Comparison of ENCODE assay signal across 16 cellular contexts in genomic region chr15:62760506-62760905, GRCh38.
DNase-seq lines count a peak whose midpoint lies in the region; ATAC-seq, FAIRE-seq and TF ChIP-seq lines count a peak whose summit lies in the region.
"Had no signal": no experiment of that assay in that cellular context is flagged by ENCODE, and none has a peak within 500 bp of the region (broad histone marks: within the 10 kb centered on the region; RNA-seq: fewer than 3 reads in every experiment).

No MANE protein-coding gene starts in this region.

- H3K4me3 ChIP-seq in HepG2 (replicated peaks in 1 of 3; ENCODE audit: insufficient read depth in 1 of 3, low read depth in 2 of 3, low read length in 3 of 3), result no peak overlapping the region
- no peak overlapping the region for H3K4me3 ChIP-seq in right lobe of liver
- H3K4me3 ChIP-seq in thyroid gland (replicated peaks in 1 of 3), result no peak overlapping the region
- H3K4me3 ChIP-seq: BLaER1, GM23248, HAP-1 had no signal

- no peak for FAIRE-seq in HepG2 (lab: Jason Lieb, UNC)

- POLR2A ChIA-PET in HepG2 (lab: Yijun Ruan, JAX), result no interaction called here
- POLR2A ChIA-PET in WTC11 (lab: Charles Lee), result interaction anchor here (0.7 kb wide), 1 partner anchor 284 kb away, joined by 4 read pairs; no protein-coding TSS in a partner anchor

- no peaks in the 10 kb centered on the region for H3K79me2 ChIP-seq in HepG2 (ENCODE audit: insufficient read depth, low read length)

- H3K27ac Mint-ChIP-seq in nephron progenitor cell (peak overlapping the region; percentile 84), WTC11 (no peak overlapping the region)
- H3K27ac Mint-ChIP-seq: CD8-positive, alpha-beta memory T cell had no signal

- no peak overlapping the region for H3K4me2 ChIP-seq in HepG2 (ENCODE audit: low read depth, low read length)
- H3K4me2 ChIP-seq: BLaER1 had no signal

- H3K27ac ChIP-seq in HepG2 (ENCODE audit: extremely low read length, insufficient read depth, low read length) (no peak overlapping the region), right lobe of liver (no peak overlapping the region), thyroid gland (peak overlapping the region; percentile 92 to 97 (median 93))
- H3K27ac ChIP-seq: 22Rv1, BLaER1, GM23248 had no signal

- H3K9me3 ChIP-seq in HepG2 (ENCODE audit: low read length) (no peaks in the 10 kb centered on the region), right lobe of liver (no peaks in the 10 kb centered on the region), thyroid gland (no peaks in the 10 kb centered on the region)
- H3K9me3 ChIP-seq: BLaER1, HAP-1 had no signal

- TF ChIP-seq EP300 in HepG2 (IDR thresholded peaks at IDR 0.05; ENCODE audit: low read depth in 2 of 2, low read length in 2 of 2) (no peak), HepG2 (CRISPR knock-in tag; IDR thresholded peaks at IDR 0.05; ENCODE audit: borderline replicate concordance) (no peak)

- H4K20me1 ChIP-seq in HepG2 (ENCODE audit: insufficient read depth, low read length), result no peaks in the 10 kb centered on the region
- H4K20me1 ChIP-seq: BLaER1 had no signal

- TF ChIP-seq POLR2A in HepG2 (IDR thresholded peaks at IDR 0.05; ENCODE audit: insufficient read depth in 1 of 2, low read depth in 2 of 2, low read length in 2 of 2) (no peak), right lobe of liver (IDR thresholded peaks at IDR 0.05) (no peak), thyroid gland (IDR thresholded peaks at IDR 0.05) (no peak)

- H3K36me3 ChIP-seq in HepG2 (replicated peaks in 1 of 2; ENCODE audit: control insufficient read depth in 1 of 2, insufficient read depth in 2 of 2, low read length in 2 of 2), result peaks cover 2 to 3% of the 10 kb centered on the region in 2 experiments; a peak in 2 of 5 replicates
- no peaks in the 10 kb centered on the region for H3K36me3 ChIP-seq in right lobe of liver
- peaks cover 0 to 26% of the 10 kb centered on the region in 2 donors for H3K36me3 ChIP-seq in thyroid gland
- H3K36me3 ChIP-seq: BLaER1, HAP-1 had no signal

- intact Hi-C loops in HepG2 (cut with micrococcal nuclease; ENCODE audit: unreplicated experiment), result no loop called here
- intact Hi-C loops in right lobe of liver (cut with DNase I), result no loop called here
- intact Hi-C loops in thyroid gland (cut with DNase I), result no loop called here

- no peak for TF ChIP-seq RAD21 in HepG2 (CRISPR knock-in tag; IDR thresholded peaks at IDR 0.05)

- CTCF ChIA-PET in HepG2 (lab: Yijun Ruan, JAX; ENCODE audit: low intra/inter-chr PET ratio, low total read pairs) (no interaction called here), WTC11 (lab: Charles Lee) (no interaction called here)

- H3K4me3 Mint-ChIP-seq in nephron progenitor cell (no peak overlapping the region), WTC11 (no peak overlapping the region)
- H3K4me3 Mint-ChIP-seq: CD8-positive, alpha-beta memory T cell had no signal

- H3K36me3 Mint-ChIP-seq in nephron progenitor cell (ENCODE audit: low read depth) (peaks cover 14% of the 10 kb centered on the region), WTC11 (peaks cover 10% of the 10 kb centered on the region)
- H3K36me3 Mint-ChIP-seq: CD8-positive, alpha-beta memory T cell had no signal

- H3K9me3 Mint-ChIP-seq in nephron progenitor cell (no peaks in the 10 kb centered on the region), WTC11 (no peaks in the 10 kb centered on the region)
- H3K9me3 Mint-ChIP-seq: CD8-positive, alpha-beta memory T cell had no signal

- H3K4me1 ChIP-seq in HepG2 (ENCODE audit: insufficient read depth, low read length) (peaks cover 51% of the 10 kb centered on the region), right lobe of liver (peaks cover 0 to 19% (median 3%) of the 10 kb centered on the region in 4 donors), thyroid gland (peaks cover 56 to 59% of the 10 kb centered on the region in 2 donors)
- H3K4me1 ChIP-seq: BLaER1, HAP-1 had no signal

- H3K4me1 Mint-ChIP-seq in nephron progenitor cell, result peaks cover 48% of the 10 kb centered on the region
- peaks cover 47% of the 10 kb centered on the region for H3K4me1 Mint-ChIP-seq in WTC11
- H3K4me1 Mint-ChIP-seq: CD8-positive, alpha-beta memory T cell had no signal

- no peak for ATAC-seq in HepG2
- no peak for ATAC-seq in right lobe of liver
- no peak for ATAC-seq in HG02981 (IDR thresholded peaks at IDR 0.05; ENCODE audit: unreplicated experiment)
- no peak for ATAC-seq in SK-N-SH treated with all-trans-retinoic acid at 6 μM for 48 hours
- ATAC-seq in WTC11, result no peak

- BruUV-seq in HepG2 (replicated peaks; lab: Mats Ljungman, UMichigan), result no TSS peak

- H2AFZ ChIP-seq in HepG2 (ENCODE audit: low read length), result no peak overlapping the region
- H2AFZ ChIP-seq: GM23248 had no signal

- DNase-seq in HepG2 (ENCODE audit: low spot score) (no peak), right lobe of liver (no peak), kidney glomerular epithelial cell (lab: John Stamatoyannopoulos, UW) (peak; percentile 46), nephron progenitor cell (no peak), thyroid gland (peak in 1 of 2 donors; percentile 25), WTC11 (ENCODE audit: low spot score) (no peak)
- DNase-seq: AML-193; Calu3; CD8-positive, alpha-beta memory T cell; DMS 273 treated with DMSO at 0.1 percent for 48 hours; GM23248 had no signal

- H3K9ac ChIP-seq in HepG2 (ENCODE audit: insufficient read depth, low read depth, low read length), result no peak overlapping the region
- H3K9ac ChIP-seq: BLaER1, GM23248 had no signal

- in situ Hi-C loops in HepG2 (cut with HindIII; ENCODE audit: extremely low pct_ligation_motif_present, low pct_unique_long_range_greater_than_20kb), result no loop called here

- H3K27me3 Mint-ChIP-seq in nephron progenitor cell (ENCODE audit: low read depth, poor library complexity) (no peaks in the 10 kb centered on the region), WTC11 (ENCODE audit: low read depth) (no peaks in the 10 kb centered on the region)

- WGBS in HepG2 (ENCODE audit: low lambda C conversion rate), result 95% methylated on average over 2 of the region's 3 CpGs
- WGBS in right lobe of liver (ENCODE audit: insufficient coverage, low coverage, low lambda C conversion rate, missing lambda C conversion rate), result 83% methylated on average over 3 of the region's 3 CpGs
- WGBS in thyroid gland, 2 donors, result 39 to 47% methylated on average over 3 of the region's 3 CpGs

- TF ChIP-seq CTCF in HepG2 (CRISPR knock-in tag; IDR thresholded peaks at IDR 0.05) (no peak), right lobe of liver (IDR thresholded peaks at IDR 0.05) (no peak), nephron progenitor cell (IDR thresholded peaks at IDR 0.05) (no peak), thyroid gland (IDR thresholded peaks at IDR 0.05) (no peak), WTC11 (IDR thresholded peaks at IDR 0.05) (no peak)

- H3K27me3 ChIP-seq in HepG2 (ENCODE audit: control insufficient read depth in 1 of 2, insufficient read depth in 2 of 2, low read length in 2 of 2) (no peaks in the 10 kb centered on the region), right lobe of liver (no peaks in the 10 kb centered on the region), thyroid gland (no peaks in the 10 kb centered on the region)
- H3K27me3 ChIP-seq: BLaER1 had no signal

TF ChIP-seq in HepG2, 621 proteins besides CTCF, POLR2A, EP300 and RAD21 (continues in another document):
- TF ChIP-seq FOXO4 (CRISPR knock-in tag; conservative IDR thresholded peaks at IDR 0.05) (0 out of 2 replicates have a peak, but pooled peaks have one; percentile 29), ZNF724P (CRISPR knock-in tag; IDR thresholded peaks at IDR 0.05; ENCODE audit: borderline replicate concordance) (no peak)

TF ChIP-seq in SK-N-SH treated with all-trans-retinoic acid at 6 μM for 48 hours, 23 proteins besides CTCF, POLR2A, EP300 and RAD21 (continues in another document):
- no peak for TF ChIP-seq POU6F1 (CRISPR knock-in tag; IDR thresholded peaks at IDR 0.05; ENCODE audit: borderline replicate concordance, low read depth)
- no peak for TF ChIP-seq ARNTL (CRISPR knock-in tag; IDR thresholded peaks at IDR 0.05; ENCODE audit: borderline replicate concordance, low read depth)
- no peak for TF ChIP-seq ZNF8 (CRISPR knock-in tag; IDR thresholded peaks at IDR 0.05)
- TF ChIP-seq OSR1 (CRISPR knock-in tag; IDR thresholded peaks at IDR 0.05), result no peak
- TF ChIP-seq BACH2 (CRISPR knock-in tag; IDR thresholded peaks at IDR 0.05; ENCODE audit: borderline replicate concordance), result no peak
- no peak for TF ChIP-seq SNAI2 (CRISPR knock-in tag; IDR thresholded peaks at IDR 0.05)

TF ChIP-seq in WTC11, 78 proteins besides CTCF, POLR2A, EP300 and RAD21:
- no peak for TF ChIP-seq ATF3 (CRISPR knock-in tag; conservative IDR thresholded peaks at IDR 0.05)
- no peak for TF ChIP-seq ZNF671 (CRISPR knock-in tag; IDR thresholded peaks at IDR 0.05)
- TF ChIP-seq ESRRA (CRISPR knock-in tag; IDR thresholded peaks at IDR 0.05; ENCODE audit: borderline replicate concordance), result no peak
- TF ChIP-seq HMGA2 (CRISPR knock-in tag; IDR thresholded peaks at IDR 0.05), result no peak
- no peak for TF ChIP-seq NR2C2 (CRISPR knock-in tag; IDR thresholded peaks at IDR 0.05)
- TF ChIP-seq USF2 (CRISPR knock-in tag; IDR thresholded peaks at IDR 0.05), result no peak

Comparison
In these comparisons a context has a peak if more than half of its experiments do, and no peak if none do; other contexts are left out.
1. H3K27ac ChIP-seq: peak in thyroid gland (3 of 3); none in HepG2 (single experiment) and right lobe of liver (0 of 3).